30 cellular contexts compared by ENCODE assay signal in genomic region chr12:9779209-9779608, GRCh38. TPM values are rescaled to one million over a fixed set of nuclear protein-coding genes. Genes with fewer than 3 reads are reported as not detected.
"Had no signal": no experiment of that assay in that cellular context is flagged by ENCODE, and none has a peak within 500 bp of the region (broad histone marks: within the 10 kb centered on the region; RNA-seq: fewer than 3 reads in every experiment).

No MANE protein-coding gene starts in this region.

- H3K36me3 ChIP-seq: cardiac muscle cell, neutrophil, pancreas, right atrium auricular region, thoracic aorta, vagina, WERI-Rb-1 had no signal

- H3K4me1 Mint-ChIP-seq: nephron had no signal

- H3K4me1 ChIP-seq: body of pancreas, pancreas, psoas muscle, right atrium auricular region had no signal

- H3K79me2 ChIP-seq: hepatocyte had no signal

- H3K36me3 Mint-ChIP-seq: type B pancreatic cell had no signal

- H3K9me3 Mint-ChIP-seq: immature natural killer cell, nephron, type B pancreatic cell had no signal

- H3K4me3 ChIP-seq: body of pancreas, cardiac muscle cell, hepatocyte, lung, pancreas, psoas muscle, right atrium auricular region, thoracic aorta, vagina had no signal

- H3K4me3 Mint-ChIP-seq: activated CD8-positive, alpha-beta T cell treated with anti-CD3 and anti-CD28 coated beads, Interleukin-2, amount 10 ng/mL, durations not matched to agents 7 days and 5 days; immature natural killer cell; nephron; T-helper 2 cell treated with Interferon-gamma antibody and Interleukin-4, amounts not matched to agents 5 μg/mL and 100 μg/mL, for 36 hours; type B pancreatic cell had no signal

- H3K27me3 Mint-ChIP-seq: type B pancreatic cell had no signal

- ATAC-seq: activated CD8-positive, alpha-beta T cell treated with anti-CD3 and anti-CD28 coated beads, Interleukin-2, amount 10 ng/mL, durations not matched to agents 7 days and 5 days; body of pancreas; esophagus mucosa; left lobe of liver; pancreas; psoas muscle had no signal

- H3K27ac Mint-ChIP-seq: activated CD8-positive, alpha-beta T cell treated with anti-CD3 and anti-CD28 coated beads, Interleukin-2, amount 10 ng/mL, durations not matched to agents 7 days and 5 days; immature natural killer cell; nephron; T-helper 2 cell treated with Interferon-gamma antibody and Interleukin-4, amounts not matched to agents 5 μg/mL and 100 μg/mL, for 36 hours; type B pancreatic cell had no signal

- FAIRE-seq: pancreas, TTC549 had no signal

- H3K9me3 ChIP-seq: body of pancreas, neutrophil, pancreas, psoas muscle, right atrium auricular region, thoracic aorta, vagina had no signal

- DNase-seq: activated CD4-positive, alpha-beta T cell treated with anti-CD3 and anti-CD28 coated beads for 1 hour; activated CD4-positive, alpha-beta T cell treated with anti-CD3 and anti-CD28 coated beads, Interleukin-2, amount 50 U/mL, for 1 hour; activated CD8-positive, alpha-beta T cell treated with anti-CD3 and anti-CD28 coated beads, Interleukin-2, amount 10 ng/mL, durations not matched to agents 7 days and 5 days; activated T-cell treated with anti-CD3 and anti-CD28 coated beads, Interleukin-2, amount 50 U/mL, for 1 hour; anterior cingulate cortex; body of pancreas; effector CD4-positive, alpha-beta T cell; foreskin melanocyte; glutamatergic neuron; immature natural killer cell; pancreas; psoas muscle; stimulated activated CD4-positive, alpha-beta T cell treated with anti-CD3 and anti-CD28 coated beads, Interleukin-4, amount 100 ng/mL, for 24 hours; stimulated activated naive CD4-positive, alpha-beta T cell treated with Interleukin-2 at 50 U/mL for 16 hours; WERI-Rb-1 had no signal

- H3K27me3 ChIP-seq: body of pancreas, cardiac muscle cell, hepatocyte, neutrophil, pancreas, vagina had no signal

- H3K4me2 ChIP-seq: hepatocyte had no signal

- H3K27ac ChIP-seq: body of pancreas, cardiac muscle cell, hepatocyte, neutrophil, pancreas, psoas muscle, right atrium auricular region, thoracic aorta, vagina, WERI-Rb-1 had no signal

- H2AFZ ChIP-seq: hepatocyte had no signal

RNA-seq across cellular contexts. Expression of gene CD69, which starts 18.5 kb away (rescaled TPM):
- total RNA-seq: cardiac muscle cell, chondrocyte had no signal
- polyA plus RNA-seq: cardiac muscle cell had no signal

RNA-seq across cellular contexts. Expression of gene CLECL1, which starts 46.3 kb away (rescaled TPM):
- total RNA-seq: body of pancreas, cardiac muscle cell, chondrocyte, esophagus mucosa, hepatocyte, kidney epithelial cell, right atrium auricular region, vagina had no signal
- polyA plus RNA-seq: cardiac muscle cell, hepatocyte, pancreas had no signal

RNA-seq across cellular contexts. Expression of gene KLRF1, which starts 48.1 kb away (rescaled TPM):
- total RNA-seq: body of pancreas, cardiac muscle cell, chondrocyte, hepatocyte, left lobe of liver, vagina had no signal
- polyA plus RNA-seq: cardiac muscle cell, hepatocyte had no signal
